In the genomic region with DNA sequence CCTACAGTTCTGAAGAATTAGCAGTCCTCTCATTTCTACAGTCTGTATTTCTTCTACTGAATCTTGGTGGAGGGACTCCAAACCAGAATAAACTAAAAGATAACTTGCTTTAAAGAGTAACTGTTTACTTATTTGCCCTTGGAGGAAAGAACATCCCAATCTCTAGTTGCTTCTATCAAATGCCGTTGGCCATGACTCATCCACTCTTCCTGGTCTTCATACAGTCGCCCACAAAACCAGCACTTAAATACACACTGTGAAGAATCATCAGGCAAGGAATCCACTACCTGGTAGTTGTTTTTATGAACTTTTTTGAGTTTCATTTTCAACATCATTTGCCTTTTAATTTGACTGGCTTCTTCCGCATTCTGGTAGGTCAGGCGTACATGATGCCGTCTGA, we compare ENCODE assay signal across 19 cellular contexts.
"Had no signal": no experiment of that assay in that cellular context is flagged by ENCODE, and none has a peak within 500 bp of the region (broad histone marks: within the 10 kb centered on the region; RNA-seq: fewer than 3 reads in every experiment).

No MANE protein-coding gene starts in this region.

- DNase-seq: activated CD4-positive, alpha-beta T cell treated with anti-CD3 and anti-CD28 coated beads, Interleukin-2, amount 50 U/mL, for 4 hours; activated CD4-positive, CD25-positive, alpha-beta regulatory T cell treated with anti-CD3 and anti-CD28 coated beads, Interleukin-2, amount 50 U/mL, for 72 hours; activated T-cell treated with anti-CD3 and anti-CD28 coated beads, Interleukin-2, amount 50 U/mL, for 1 hour; dorsolateral prefrontal cortex; foreskin fibroblast; head of caudate nucleus; islet precursor cell; left ventricle myocardium inferior; mesendoderm; nephron progenitor cell; stimulated activated CD4-positive, alpha-beta T cell treated with anti-CD3 and anti-CD28 coated beads, Interleukin-2, amount 100 ng/mL, for 24 hours; stimulated activated naive B cell treated with anti-CD40 and anti-IgM and Interleukin-4, amounts not matched to agents 10 μg/mL and 1 μg/mL and 100 μg/mL, for 72 hours had no signal

- H3K27ac Mint-ChIP-seq: activated naive CD4-positive, alpha-beta T cell treated with anti-CD3 and anti-CD28 coated beads, Interleukin-2, amount 50 U/mL, for 24 hours; nephron progenitor cell; stimulated activated naive B cell treated with anti-CD40 and anti-IgM and Interleukin-4, amounts not matched to agents 10 μg/mL and 1 μg/mL and 100 μg/mL, for 72 hours; T-helper 1 cell treated with Interleukin-12 subunit alpha and Interleukin-12 subunit beta and Interleukin-4 antibody, amounts not matched to agents 30 μg/mL and 1 μg/mL, for 36 hours; type B pancreatic cell had no signal

- FAIRE-seq: endometrium had no signal

- H3K27me3 ChIP-seq: dorsolateral prefrontal cortex, esophagus muscularis mucosa had no signal

- H3K4me3 Mint-ChIP-seq: activated naive CD4-positive, alpha-beta T cell treated with anti-CD3 and anti-CD28 coated beads, Interleukin-2, amount 50 U/mL, for 24 hours; nephron progenitor cell; stimulated activated naive B cell treated with anti-CD40 and anti-IgM and Interleukin-4, amounts not matched to agents 10 μg/mL and 1 μg/mL and 100 μg/mL, for 72 hours; T-helper 1 cell treated with Interleukin-12 subunit alpha and Interleukin-12 subunit beta and Interleukin-4 antibody, amounts not matched to agents 30 μg/mL and 1 μg/mL, for 36 hours; type B pancreatic cell had no signal

- H3K4me1 Mint-ChIP-seq: activated naive CD4-positive, alpha-beta T cell treated with anti-CD3 and anti-CD28 coated beads, Interleukin-2, amount 50 U/mL, for 24 hours had no signal

- H3K4me3 ChIP-seq: dorsolateral prefrontal cortex, esophagus muscularis mucosa, left ventricle myocardium inferior, prostate gland had no signal

- H3K27me3 Mint-ChIP-seq: activated naive CD4-positive, alpha-beta T cell treated with anti-CD3 and anti-CD28 coated beads, Interleukin-2, amount 50 U/mL, for 24 hours; stimulated activated naive B cell treated with anti-CD40 and anti-IgM and Interleukin-4, amounts not matched to agents 10 μg/mL and 1 μg/mL and 100 μg/mL, for 72 hours; type B pancreatic cell had no signal

- ATAC-seq: sciatic nerve; stimulated activated naive B cell treated with anti-CD40 and anti-IgM and Interleukin-4, amounts not matched to agents 10 μg/mL and 1 μg/mL and 100 μg/mL, for 72 hours had no signal
